8 cellular contexts compared by ENCODE assay signal in the genomic region with DNA sequence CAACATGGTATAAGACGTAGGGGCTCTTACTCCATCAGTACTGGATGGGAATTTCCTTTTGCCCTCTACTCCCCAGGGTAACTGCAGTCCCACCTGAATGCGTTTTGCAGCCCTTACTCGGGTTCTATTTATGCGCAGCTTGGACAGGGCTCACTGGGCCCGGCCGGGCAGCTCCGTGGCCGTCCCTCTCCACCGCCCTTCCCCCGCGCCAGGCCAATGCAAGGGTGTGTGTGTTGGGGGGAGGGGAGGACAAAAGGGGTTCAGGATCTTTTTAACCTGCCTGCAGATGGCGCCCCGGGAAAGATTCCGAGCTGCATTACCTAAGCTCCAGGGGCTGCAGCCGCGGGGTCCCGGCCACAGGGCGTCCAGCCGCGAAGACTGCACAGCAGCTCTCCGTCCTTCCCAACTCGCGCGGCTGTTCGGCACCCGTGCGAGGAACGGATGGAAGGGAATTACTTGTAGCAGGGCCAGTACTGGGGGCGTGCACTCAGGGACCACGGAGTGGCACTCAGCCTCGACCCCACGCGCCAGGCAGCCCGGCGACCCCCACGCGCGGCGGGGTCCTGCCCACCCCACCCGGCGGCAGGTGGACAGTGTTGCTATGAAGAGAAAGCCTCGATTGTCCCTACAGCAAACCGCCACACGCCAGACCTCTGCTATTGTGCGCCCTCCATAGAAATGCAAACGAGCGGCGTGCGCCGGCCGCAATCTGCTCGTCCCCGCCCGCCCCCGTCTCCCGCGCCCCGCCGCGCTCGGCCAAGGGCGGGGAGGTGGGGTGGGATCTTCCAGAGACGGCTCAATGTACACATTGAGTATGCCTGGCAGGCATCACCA. TPM values are rescaled to one million over a fixed set of nuclear protein-coding genes. Genes with fewer than 3 reads are reported as not detected.
DNase-seq lines count a peak whose midpoint lies in the region; ATAC-seq and TF ChIP-seq lines count a peak whose summit lies in the region.

No MANE protein-coding gene starts in this region.

- H3K27ac Mint-ChIP-seq in activated naive CD8-positive, alpha-beta T cell treated with anti-CD3 and anti-CD28 coated beads, Interleukin-2, amount 10 ng/mL, durations not matched to agents 7 days and 5 days, result peak overlapping the region; percentile 67

- H3K4me1 ChIP-seq in BLaER1 (peaks cover 50% of the 10 kb centered on the region), OCI-LY3 (ENCODE audit: low read length) (0 out of 2 replicates have a peak, but pooled peaks cover 2% of the 10 kb centered on the region), heart right ventricle (peaks cover 3 to 48% (median 43%) of the 10 kb centered on the region in 9 donors), osteoblast (ENCODE audit: insufficient read depth, low read length) (peaks cover 8% of the 10 kb centered on the region)

- POLR2A ChIA-PET in activated naive CD8-positive, alpha-beta T cell treated with anti-CD3 and anti-CD28 coated beads, Interleukin-2, amount 10 ng/mL, durations not matched to agents 7 days and 5 days (lab: Charles Lee), result interaction anchor here (0.6 to 2.9 kb wide), 23 partner anchors 16 to 499 kb away, joined by 3 to 44 read pairs (median 4); no protein-coding TSS in a partner anchor

- 1% methylated on average over 63 of the region's 63 CpGs for WGBS in heart right ventricle, 2 donors

- H3K4me3 ChIP-seq in BLaER1, result peak overlapping the region; percentile 76
- H3K4me3 ChIP-seq in OCI-LY3 (ENCODE audit: low read length), result peak overlapping the region; percentile 93
- peak overlapping the region; percentile 13 to 90 (median 84) for H3K4me3 ChIP-seq in heart right ventricle
- peak overlapping the region; percentile 25 for H3K4me3 ChIP-seq in osteoblast (ENCODE audit: insufficient read depth, low read length)

- intact Hi-C loops in heart right ventricle (cut with DNase I), result loop anchor here (1.0 to 10.0 kb wide), 21 partner anchors 131 to 1263 kb away; no protein-coding TSS in a partner anchor

- peak; percentile 51 for TF ChIP-seq CTCF in OCI-LY3 (IDR thresholded peaks at IDR 0.05; ENCODE audit: low read depth, low read length)
- peak; percentile 20 to 61 (median 56) for TF ChIP-seq CTCF in heart right ventricle (IDR thresholded peaks at IDR 0.05)
- TF ChIP-seq CTCF in osteoblast (IDR thresholded peaks at IDR 0.05; ENCODE audit: extremely low read depth, low read depth, low read length), result no peak

- peak overlapping the region; percentile 98 for H3K4me2 ChIP-seq in BLaER1
- H3K4me2 ChIP-seq in OCI-LY3 (ENCODE audit: low read length), result peak overlapping the region; percentile 100
- peak overlapping the region; percentile 75 for H3K4me2 ChIP-seq in osteoblast (ENCODE audit: insufficient read depth, low read length)

- peak; percentile 6 for ATAC-seq in activated naive CD8-positive, alpha-beta T cell treated with anti-CD3 and anti-CD28 coated beads, Interleukin-2, amount 10 ng/mL, durations not matched to agents 7 days and 5 days (ENCODE audit: low read depth)
- peak; percentile 48 to 74 (median 62) for ATAC-seq in heart right ventricle

- no peaks in the 10 kb centered on the region for H3K79me2 ChIP-seq in OCI-LY3 (ENCODE audit: low read length)
- H3K79me2 ChIP-seq in osteoblast (ENCODE audit: insufficient read depth, low read length), result no peaks in the 10 kb centered on the region

- no peaks in the 10 kb centered on the region for H3K9me3 Mint-ChIP-seq in activated naive CD8-positive, alpha-beta T cell treated with anti-CD3 and anti-CD28 coated beads, Interleukin-2, amount 10 ng/mL, durations not matched to agents 7 days and 5 days

- peaks cover 21% of the 10 kb centered on the region for H3K27me3 Mint-ChIP-seq in activated naive CD8-positive, alpha-beta T cell treated with anti-CD3 and anti-CD28 coated beads, Interleukin-2, amount 10 ng/mL, durations not matched to agents 7 days and 5 days

- peaks cover 21% of the 10 kb centered on the region for H3K4me1 Mint-ChIP-seq in activated naive CD8-positive, alpha-beta T cell treated with anti-CD3 and anti-CD28 coated beads, Interleukin-2, amount 10 ng/mL, durations not matched to agents 7 days and 5 days

- peaks cover 16% of the 10 kb centered on the region for H4K20me1 ChIP-seq in BLaER1
- no peaks in the 10 kb centered on the region for H4K20me1 ChIP-seq in OCI-LY3 (ENCODE audit: insufficient read depth, low read length)
- H4K20me1 ChIP-seq in osteoblast (ENCODE audit: insufficient read depth, low read length), result no peaks in the 10 kb centered on the region

- H3K36me3 Mint-ChIP-seq in activated naive CD8-positive, alpha-beta T cell treated with anti-CD3 and anti-CD28 coated beads, Interleukin-2, amount 10 ng/mL, durations not matched to agents 7 days and 5 days, result peaks cover 10% of the 10 kb centered on the region

- H3K9ac ChIP-seq in BLaER1 (no peak overlapping the region), OCI-LY3 (ENCODE audit: low read length) (peak overlapping the region; percentile 67)

- H3K4me3 Mint-ChIP-seq in activated naive CD8-positive, alpha-beta T cell treated with anti-CD3 and anti-CD28 coated beads, Interleukin-2, amount 10 ng/mL, durations not matched to agents 7 days and 5 days, result peak overlapping the region; percentile 89

- DNase-seq in HT1080 (ENCODE audit: low read depth) (peak; percentile 7), heart right ventricle (peak; percentile 79 to 81), osteoblast (ENCODE audit: insufficient read length, low spot score, missing footprints) (peak; percentile 84), GM03348 (ENCODE audit: low spot score) (no peak), AG20443 (ENCODE audit: low spot score) (no peak)
- DNase-seq in activated naive CD8-positive, alpha-beta T cell treated with anti-CD3 and anti-CD28 coated beads, Interleukin-2, amount 10 ng/mL, durations not matched to agents 7 days and 5 days, result peak; percentile 78

- no peaks in the 10 kb centered on the region for H3K36me3 ChIP-seq in BLaER1
- H3K36me3 ChIP-seq in OCI-LY3 (replicated peaks; ENCODE audit: low read depth, low read length), result no peaks in the 10 kb centered on the region
- no peaks in the 10 kb centered on the region for H3K36me3 ChIP-seq in heart right ventricle
- no peaks in the 10 kb centered on the region for H3K36me3 ChIP-seq in osteoblast (ENCODE audit: insufficient read depth, low read length)

- H2AFZ ChIP-seq in OCI-LY3 (ENCODE audit: low read depth, low read length) (peak overlapping the region; percentile 99), osteoblast (ENCODE audit: low read length) (no peak overlapping the region)

- H3K27me3 ChIP-seq in BLaER1 (peaks cover 36% of the 10 kb centered on the region), OCI-LY3 (ENCODE audit: low read depth, low read length) (peaks cover 33% of the 10 kb centered on the region), heart right ventricle (peaks cover 0 to 13% (median 0%) of the 10 kb centered on the region in 7 donors), osteoblast (ENCODE audit: insufficient read depth, low read length) (peaks cover 34% of the 10 kb centered on the region)

- no peak overlapping the region for H3K27ac ChIP-seq in BLaER1
- no peak overlapping the region for H3K27ac ChIP-seq in OCI-LY3 (ENCODE audit: low read length)
- peak overlapping the region; percentile 40 to 97 (median 92) for H3K27ac ChIP-seq in heart right ventricle
- no peak overlapping the region for H3K27ac ChIP-seq in osteoblast (ENCODE audit: low read depth, low read length)

- H3K9me3 ChIP-seq in BLaER1 (no peaks in the 10 kb centered on the region), OCI-LY3 (ENCODE audit: insufficient read depth, low read length) (no peaks in the 10 kb centered on the region), heart right ventricle (no peaks in the 10 kb centered on the region), osteoblast (ENCODE audit: low read depth, low read length) (no peaks in the 10 kb centered on the region)

RNA-seq across cellular contexts. Expression of gene GADD45G, which starts 1.0 kb away (rescaled TPM):
- not detected in 2 replicates for total RNA-seq in HT1080 (2014; rRNA removed; shearing (Covaris generic))
- not detected in 2 replicates for polyA plus RNA-seq in HT1080 (2015; cell fraction: cytosol; rRNA removed)
- not detected in 2 replicates for polyA plus RNA-seq in HT1080 (2015; cell fraction: nucleus; rRNA removed)
- 10 to 100 TPM in 1 of 2 experiments, 1 to 10 TPM in 1; 8.9 to 10.1 TPM for total RNA-seq in activated naive CD8-positive, alpha-beta T cell treated with anti-CD3 and anti-CD28 coated beads, Interleukin-2, amount 10 ng/mL, durations not matched to agents 7 days and 5 days
- total RNA-seq in heart right ventricle, result 10 to 100 TPM in 8 of 10 donors, 1 to 10 TPM in 2; 9.4 to 81.2 (median 19.6) TPM
- polyA plus RNA-seq in heart right ventricle, result 100 to 1,000 TPM in 1 of 2 donors, 10 to 100 TPM in 1; 56.0 to 125 TPM
- under 0.01 and 0.88 TPM in 2 replicates for total RNA-seq in osteoblast

Comparison
In these comparisons a context has a peak if more than half of its experiments do, and no peak if none do; other contexts are left out.
1. H3K27ac ChIP-seq: peak in heart right ventricle (10 of 10); none in BLaER1 (single experiment), OCI-LY3 (single experiment) and osteoblast (single experiment).
2. H3K4me3 ChIP-seq: peak in every context shown above with its lines; median percentile 93 in OCI-LY3; 84 in heart right ventricle; 76 in BLaER1; 25 in osteoblast.
3. DNase-seq: peak in HT1080 (single experiment), activated naive CD8-positive, alpha-beta T cell treated with anti-CD3 and anti-CD28 coated beads, Interleukin-2, amount 10 ng/mL, durations not matched to agents 7 days and 5 days (single experiment), heart right ventricle (2 of 2) and osteoblast (single experiment); none in GM03348 (single experiment) and AG20443 (single experiment).
4. Peak in every context shown above with its lines, with median percentiles within 50 percentile points of each other: H3K4me2 ChIP-seq.